In genomic region chr4:180285796-180286195, GRCh38 we compare ENCODE assay signal across 24 cellular contexts.
DNase-seq lines count a peak whose midpoint lies in the region; ATAC-seq and TF ChIP-seq lines count a peak whose summit lies in the region.
"Had no signal": no experiment of that assay in that cellular context is flagged by ENCODE, and none has a peak within 500 bp of the region (broad histone marks: within the 10 kb centered on the region; RNA-seq: fewer than 3 reads in every experiment).

No MANE protein-coding gene starts in this region.

- H3K4me3 ChIP-seq in GM12865 (ENCODE audit: low read depth, low read length), result no peak overlapping the region
- H3K4me3 ChIP-seq: breast epithelium had no signal

- peaks cover 3% of the 10 kb centered on the region for H3K9me3 Mint-ChIP-seq in activated naive CD4-positive, alpha-beta T cell treated with anti-CD3 and anti-CD28 coated beads, Interleukin-2, amount 10 ng/mL, durations not matched to agents 7 days and 5 days
- H3K9me3 Mint-ChIP-seq: activated naive CD4-positive, alpha-beta T cell treated with anti-CD3 and anti-CD28 coated beads, Interleukin-2, amount 50 U/mL, for 24 hours had no signal

- peak; percentile 46 for DNase-seq in GM12865 (ENCODE audit: low read depth)
- DNase-seq in activated naive CD4-positive, alpha-beta T cell treated with anti-CD3 and anti-CD28 coated beads, Interleukin-2, amount 50 U/mL, for 16 hours, result no peak
- no peak for DNase-seq in activated naive CD4-positive, alpha-beta T cell treated with anti-CD3 and anti-CD28 coated beads, Interleukin-2, amount 10 ng/mL, durations not matched to agents 7 days and 5 days
- no peak for DNase-seq in HuH-7 (ENCODE audit: low spot score)
- DNase-seq: activated CD4-positive, alpha-beta memory T cell treated with anti-CD3 and anti-CD28 coated beads for 36 hours; activated CD8-positive, alpha-beta memory T cell treated with anti-CD3 and anti-CD28 coated beads, Interleukin-2, amount 50 U/mL, for 4 hours; CD4-positive, alpha-beta T cell; HCEC 1CT; IMR-90; NCI-H1417; NCI-H2029 treated with DMSO at 0.1 percent for 48 hours; NCI-H345; NCI-H774; right cardiac atrium; trophoblast cell had no signal

- no peak for TF ChIP-seq CTCF in GM12865 (IDR thresholded peaks at IDR 0.05; ENCODE audit: insufficient read depth, low read depth, low read length, missing control alignments)

- no peak overlapping the region for H3K27ac Mint-ChIP-seq in activated naive CD4-positive, alpha-beta T cell treated with anti-CD3 and anti-CD28 coated beads, Interleukin-2, amount 10 ng/mL, durations not matched to agents 7 days and 5 days
- H3K27ac Mint-ChIP-seq: activated CD4-positive, alpha-beta memory T cell treated with anti-CD3 and anti-CD28 coated beads for 36 hours; activated naive CD4-positive, alpha-beta T cell treated with anti-CD3 and anti-CD28 coated beads, Interleukin-2, amount 50 U/mL, for 24 hours; CD4-positive, alpha-beta T cell; memory B cell had no signal

- TF ChIP-seq POLR2A in GM18505 (IDR thresholded peaks at IDR 0.05; ENCODE audit: borderline replicate concordance, extremely low read depth, insufficient read depth, insufficient read length), result no peak

- H3K36me3 Mint-ChIP-seq in activated naive CD4-positive, alpha-beta T cell treated with anti-CD3 and anti-CD28 coated beads, Interleukin-2, amount 10 ng/mL, durations not matched to agents 7 days and 5 days, result no peaks in the 10 kb centered on the region
- H3K36me3 Mint-ChIP-seq: activated CD4-positive, alpha-beta memory T cell treated with anti-CD3 and anti-CD28 coated beads for 36 hours; activated naive CD4-positive, alpha-beta T cell treated with anti-CD3 and anti-CD28 coated beads, Interleukin-2, amount 50 U/mL, for 24 hours; memory B cell had no signal

- ATAC-seq in GM18868 (IDR thresholded peaks at IDR 0.05; ENCODE audit: unreplicated experiment) (peak; percentile 90), HG02610 (IDR thresholded peaks at IDR 0.05; ENCODE audit: unreplicated experiment) (peak; percentile 91), HG03342 (IDR thresholded peaks at IDR 0.05; ENCODE audit: unreplicated experiment) (peak; percentile 55), GM18505 (IDR thresholded peaks at IDR 0.05; ENCODE audit: unreplicated experiment) (no peak)
- ATAC-seq: activated CD4-positive, CD25-positive, alpha-beta regulatory T cell treated with anti-CD3 and anti-CD28 coated beads, Interleukin-2, amount 50 U/mL, for 24 hours; left lobe of liver; right cardiac atrium had no signal

- H3K4me1 Mint-ChIP-seq in activated naive CD4-positive, alpha-beta T cell treated with anti-CD3 and anti-CD28 coated beads, Interleukin-2, amount 10 ng/mL, durations not matched to agents 7 days and 5 days, result no peaks in the 10 kb centered on the region
- H3K4me1 Mint-ChIP-seq: activated naive CD4-positive, alpha-beta T cell treated with anti-CD3 and anti-CD28 coated beads, Interleukin-2, amount 50 U/mL, for 24 hours; memory B cell had no signal

- H3K4me3 Mint-ChIP-seq in activated naive CD4-positive, alpha-beta T cell treated with anti-CD3 and anti-CD28 coated beads, Interleukin-2, amount 10 ng/mL, durations not matched to agents 7 days and 5 days, result no peak overlapping the region
- H3K4me3 Mint-ChIP-seq: activated CD4-positive, alpha-beta memory T cell treated with anti-CD3 and anti-CD28 coated beads for 36 hours; activated naive CD4-positive, alpha-beta T cell treated with anti-CD3 and anti-CD28 coated beads, Interleukin-2, amount 50 U/mL, for 24 hours; CD4-positive, alpha-beta T cell; memory B cell had no signal

- no peaks in the 10 kb centered on the region for H3K27me3 Mint-ChIP-seq in activated naive CD4-positive, alpha-beta T cell treated with anti-CD3 and anti-CD28 coated beads, Interleukin-2, amount 10 ng/mL, durations not matched to agents 7 days and 5 days
- H3K27me3 Mint-ChIP-seq: activated CD4-positive, alpha-beta memory T cell treated with anti-CD3 and anti-CD28 coated beads for 36 hours; activated naive CD4-positive, alpha-beta T cell treated with anti-CD3 and anti-CD28 coated beads, Interleukin-2, amount 50 U/mL, for 24 hours; CD4-positive, alpha-beta T cell; memory B cell had no signal

- CTCF ChIA-PET in activated naive CD4-positive, alpha-beta T cell treated with anti-CD3 and anti-CD28 coated beads, Interleukin-2, amount 10 ng/mL, durations not matched to agents 7 days and 5 days (lab: Charles Lee), result no interaction called here
